In the genomic region with DNA sequence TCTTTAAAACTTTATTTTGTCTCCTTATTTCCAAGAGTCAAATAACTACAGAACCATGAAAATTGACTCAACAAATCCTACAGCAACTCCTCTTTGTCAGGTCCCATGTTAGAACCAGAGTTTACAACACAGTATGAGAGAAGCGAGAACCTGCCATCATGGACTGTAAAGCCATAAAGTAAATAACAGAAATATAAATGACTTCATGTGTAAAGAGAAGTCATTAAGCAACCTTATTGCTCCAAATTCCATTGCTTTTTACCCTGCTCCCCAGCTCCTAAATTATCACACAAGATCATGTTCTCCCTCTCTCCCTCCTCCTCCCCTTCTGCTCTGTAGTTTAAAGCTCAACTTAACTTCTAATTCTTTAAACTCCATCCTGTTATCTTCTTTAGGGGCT, we compare ENCODE assay signal across 14 cellular contexts.
A peak's percentile ranks its signal among the peaks of the same experiment; 100 is the strongest.
DNase-seq lines count a peak whose midpoint lies in the region; ATAC-seq, FAIRE-seq and TF ChIP-seq lines count a peak whose summit lies in the region.
"Had no signal": no experiment of that assay in that cellular context is flagged by ENCODE, and none has a peak within 500 bp of the region (broad histone marks: within the 10 kb centered on the region; RNA-seq: fewer than 3 reads in every experiment).

No MANE protein-coding gene starts in this region.

- no peaks in the 10 kb centered on the region for H3K9me2 ChIP-seq in HCT116 (ENCODE audit: insufficient read depth)
- H3K9me2 ChIP-seq in MM.1S (replicated peaks; ENCODE audit: insufficient read depth, low read length): no peaks in the 10 kb centered on the region

- H3K4me2 ChIP-seq in HCT116 (ENCODE audit: low read length): no peak overlapping the region
- no peak overlapping the region for H3K4me2 ChIP-seq in K562 (ENCODE audit: insufficient read depth, low read length)
- H3K4me2 ChIP-seq in MM.1S (ENCODE audit: low read depth, low read length): no peak overlapping the region
- H3K4me2 ChIP-seq: BLaER1 had no signal

- intact Hi-C loops in HCT116 (cut with micrococcal nuclease) (loop anchor here (1.0 to 5.0 kb wide), 3 partner anchors 127 to 313 kb away; no protein-coding TSS in a partner anchor), K562 (cut with micrococcal nuclease) (loop anchor here (1.0 to 5.0 kb wide), 3 partner anchors 77 to 313 kb away; no protein-coding TSS in a partner anchor), left colon (cut with DNase I, micrococcal nuclease) (loop anchor here in 1 of 2 donors (5.0 kb wide), 1 partner anchor 128 kb away; no protein-coding TSS in a partner anchor), transverse colon (cut with DNase I; ENCODE audit: low total_unique reads) (loop anchor here (1.0 kb wide), 1 partner anchor 126 kb away; no protein-coding TSS in a partner anchor), body of pancreas (cut with DNase I) (no loop called here)

- H3K9ac ChIP-seq in HCT116 (ENCODE audit: low read length): no peak overlapping the region
- H3K9ac ChIP-seq in K562 (ENCODE audit: insufficient read depth in 1 of 2, low read depth in 2 of 2, low read length in 2 of 2): no peak overlapping the region
- H3K9ac ChIP-seq in MM.1S (ENCODE audit: low read length): no peak overlapping the region
- H3K9ac ChIP-seq: BLaER1 had no signal

- H4K20me1 ChIP-seq in HCT116 (ENCODE audit: insufficient read depth) (no peaks in the 10 kb centered on the region), K562 (replicated peaks; ENCODE audit: control insufficient read depth, insufficient read depth, low read length) (no peaks in the 10 kb centered on the region), MM.1S (ENCODE audit: insufficient read depth, low read length) (no peaks in the 10 kb centered on the region)
- H4K20me1 ChIP-seq: BLaER1 had no signal

- H3K27ac ChIP-seq in HCT116 (ENCODE audit: low read depth, low read length) (no peak overlapping the region), K562 (ENCODE audit: extremely low read depth, low read depth, low read length) (no peak overlapping the region), transverse colon (peak overlapping the region in 3 of 4 donors; percentile 30 to 61 (median 46)), MM.1S (ENCODE audit: low read length) (no peak overlapping the region), body of pancreas (no peak overlapping the region)
- H3K27ac ChIP-seq: BLaER1, gastrocnemius medialis had no signal

- no peak for TF ChIP-seq RAD21 in HCT116 (IDR thresholded peaks at IDR 0.05; ENCODE audit: low read depth)
- TF ChIP-seq RAD21 in K562 (CRISPR knock-in tag; conservative IDR thresholded peaks at IDR 0.05 in 1 of 2, IDR thresholded peaks at IDR 0.05 in 1 of 2): no peak

- DNase-seq in HCT116 (ENCODE audit: low read depth, low spot score) (no peak), K562 (ENCODE audit: extremely low read depth in 1 of 4, low spot score in 3 of 4) (no peak), left colon (no peak), transverse colon (no peak), MM.1S (no peak), COR-L47 (lab: John Stamatoyannopoulos, UW) (no peak), body of pancreas (no peak)
- DNase-seq: cortex of kidney, NCI-H187 treated with DMSO at 0.1 percent for 48 hours, NCI-H510A treated with DMSO at 0.1 percent for 48 hours had no signal

- no TSS peak for BruUV-seq in HCT116 (replicated peaks; lab: Mats Ljungman, UMichigan)
- BruUV-seq in K562 (replicated peaks; lab: Mats Ljungman, UMichigan): no TSS peak

- TF ChIP-seq EP300 in K562 (IDR thresholded peaks at IDR 0.05; ENCODE audit: low read length) (no peak), transverse colon (IDR thresholded peaks at IDR 0.05; ENCODE audit: low read depth) (no peak)

- no peaks in the 10 kb centered on the region for H3K9me1 ChIP-seq in K562 (ENCODE audit: control insufficient read depth, insufficient read depth, low read length)

- RAD21 ChIA-PET in HCT116 (lab: Charles Lee; ENCODE audit: low non-redundant PET in 1 of 2, low total read pairs in 2 of 2, uncharacterized antibody in 2 of 2, unreplicated experiment in 2 of 2): interaction anchor here (0.5 to 1.9 kb wide), 3 partner anchors 126 to 230 kb away, joined by 3 to 8 read pairs (median 5); no protein-coding TSS in a partner anchor

- in situ Hi-C loops in K562 (cut with MboI) (loop anchor here (10.0 kb wide), 1 partner anchor 115 kb away; no protein-coding TSS in a partner anchor), transverse colon (cut with MboI; ENCODE audit: low pct_ligation_motif_present in 1 of 4, low pct_unique_long_range_greater_than_20kb in 1 of 4, low sequenced_read_pairs in 3 of 4) (no loop called here)

- TF ChIP-seq POLR2A in HCT116 (IDR thresholded peaks at IDR 0.05; ENCODE audit: borderline replicate concordance, extremely low read depth, insufficient read depth, insufficient read length) (no peak), K562 (conservative IDR thresholded peaks at IDR 0.05) (no peak), transverse colon (IDR thresholded peaks at IDR 0.05) (no peak), body of pancreas (IDR thresholded peaks at IDR 0.05) (no peak)

- TF ChIP-seq CTCF in HCT116 (IDR thresholded peaks at IDR 0.05 in 2 of 3, conservative IDR thresholded peaks at IDR 0.05 in 1 of 3; ENCODE audit: borderline replicate concordance in 1 of 3, insufficient read depth in 1 of 3, low read depth in 2 of 3, low read length in 2 of 3): no peak
- no peak for TF ChIP-seq CTCF in K562 (IDR thresholded peaks at IDR 0.05 in 2 of 3, conservative IDR thresholded peaks at IDR 0.05 in 1 of 3; ENCODE audit: insufficient read depth in 2 of 3, low read depth in 1 of 3, low read length in 3 of 3)
- TF ChIP-seq CTCF in transverse colon (IDR thresholded peaks at IDR 0.05): no peak
- no peak for TF ChIP-seq CTCF in MM.1S (IDR thresholded peaks at IDR 0.05; ENCODE audit: low read length)
- no peak for TF ChIP-seq CTCF in body of pancreas (IDR thresholded peaks at IDR 0.05)

- H3K36me3 ChIP-seq in HCT116 (ENCODE audit: control insufficient read depth in 1 of 2, insufficient read depth in 2 of 2, low read length in 2 of 2): no peaks in the 10 kb centered on the region
- no peaks in the 10 kb centered on the region for H3K36me3 ChIP-seq in K562 (ENCODE audit: control insufficient read depth, insufficient read depth, low read length)
- H3K36me3 ChIP-seq in transverse colon: no peaks in the 10 kb centered on the region
- H3K36me3 ChIP-seq in MM.1S (replicated peaks; ENCODE audit: insufficient read depth, low read length): no peaks in the 10 kb centered on the region
- no peaks in the 10 kb centered on the region for H3K36me3 ChIP-seq in body of pancreas (replicated peaks in 1 of 2; ENCODE audit: insufficient read depth in 1 of 2, low read depth in 2 of 2)
- H3K36me3 ChIP-seq: BLaER1, gastrocnemius medialis had no signal

- H3K4me3 ChIP-seq in HCT116 (replicated peaks in 1 of 2; ENCODE audit: low read depth in 1 of 2, low read length in 2 of 2): no peak overlapping the region
- H3K4me3 ChIP-seq in K562: no peak overlapping the region
- no peak overlapping the region for H3K4me3 ChIP-seq in transverse colon
- no peak overlapping the region for H3K4me3 ChIP-seq in MM.1S (ENCODE audit: low read length)
- no peak overlapping the region for H3K4me3 ChIP-seq in body of pancreas
- H3K4me3 ChIP-seq: BLaER1, gastrocnemius medialis, skin epidermis had no signal

- H3F3A ChIP-seq in MM.1S (ENCODE audit: insufficient read depth, low read length): no peaks in the 10 kb centered on the region

- 23% methylated on average over 1 of the region's 1 CpG for WGBS in K562 (ENCODE audit: insufficient coverage, low coverage, missing lambda C conversion rate)
- WGBS in transverse colon (ENCODE audit: low coverage in 1 of 2), 2 donors: 13 to 48% methylated on average over 1 of the region's 1 CpG
- WGBS in body of pancreas, 2 donors: 69 to 70% methylated on average over 1 of the region's 1 CpG

- H3K27me3 ChIP-seq in HCT116 (ENCODE audit: insufficient read depth, low read length): no peaks in the 10 kb centered on the region
- no peaks in the 10 kb centered on the region for H3K27me3 ChIP-seq in K562 (ENCODE audit: control insufficient read depth in 2 of 2, insufficient read depth in 2 of 2, low read length in 2 of 2)
- no peaks in the 10 kb centered on the region for H3K27me3 ChIP-seq in transverse colon
- H3K27me3 ChIP-seq in MM.1S (replicated peaks; ENCODE audit: insufficient read depth, low read length): no peaks in the 10 kb centered on the region
- no peaks in the 10 kb centered on the region for H3K27me3 ChIP-seq in body of pancreas
- H3K27me3 ChIP-seq: BLaER1, gastrocnemius medialis had no signal

- peak overlapping the region; percentile 97 for H2AFZ ChIP-seq in HCT116 (ENCODE audit: low read depth, low read length, poor library complexity, severe bottlenecking)
- peak overlapping the region; percentile 44; the same call in 1 of the 2 replicates for H2AFZ ChIP-seq in K562 (ENCODE audit: low read depth, low read length)
- H2AFZ ChIP-seq in MM.1S (ENCODE audit: low read length): no peak overlapping the region

- FAIRE-seq in K562 (lab: Jason Lieb, UNC): no peak
- FAIRE-seq: GM12892 had no signal

- H3K4me1 ChIP-seq in HCT116 (ENCODE audit: control insufficient read depth in 1 of 2, insufficient read depth in 2 of 2, low read length in 2 of 2) (peaks cover 0 to 16% of the 10 kb centered on the region in 2 experiments; a peak in 1 of 4 replicates), K562 (replicated peaks in 1 of 2; ENCODE audit: control insufficient read depth in 2 of 2, insufficient read depth in 2 of 2, low read length in 2 of 2) (no peaks in the 10 kb centered on the region), transverse colon (peaks cover 6 to 54% (median 12%) of the 10 kb centered on the region in 4 donors), MM.1S (ENCODE audit: low read length) (peaks cover 5% of the 10 kb centered on the region), body of pancreas (no peaks in the 10 kb centered on the region)
- H3K4me1 ChIP-seq: BLaER1 had no signal

- ATAC-seq in HCT116 (no peak), K562 (no peak; the same call in 2 of the 3 replicates), left colon (peak; percentile 43), body of pancreas (no peak)

- H3K79me2 ChIP-seq in HCT116 (ENCODE audit: insufficient read depth, low read length): no peaks in the 10 kb centered on the region
- no peaks in the 10 kb centered on the region for H3K79me2 ChIP-seq in K562 (ENCODE audit: control insufficient read depth, insufficient read depth, low read length)
- no peaks in the 10 kb centered on the region for H3K79me2 ChIP-seq in MM.1S (ENCODE audit: low read length)

- no peaks in the 10 kb centered on the region for H3K9me3 ChIP-seq in HCT116 (ENCODE audit: control insufficient read depth in 1 of 2, insufficient read depth in 1 of 2, low read depth in 1 of 2, low read length in 2 of 2)
- no peaks in the 10 kb centered on the region for H3K9me3 ChIP-seq in K562 (replicated peaks; ENCODE audit: control insufficient read depth, insufficient read depth, low read depth, low read length)
- H3K9me3 ChIP-seq in transverse colon: no peaks in the 10 kb centered on the region
- no peaks in the 10 kb centered on the region for H3K9me3 ChIP-seq in MM.1S (replicated peaks; ENCODE audit: insufficient read depth, low read length)
- no peaks in the 10 kb centered on the region for H3K9me3 ChIP-seq in body of pancreas
- H3K9me3 ChIP-seq: BLaER1, gastrocnemius medialis had no signal

- POLR2A ChIA-PET in HCT116 (lab: Charles Lee): no interaction called here
- POLR2A ChIA-PET in K562 (lab: Yijun Ruan, JAX): interaction anchor here (0.6 kb wide), 1 partner anchor 221 kb away, joined by 3 read pairs; no protein-coding TSS in a partner anchor

- CTCF ChIA-PET in HCT116 (lab: Charles Lee) (interaction anchor here (1.0 to 1.9 kb wide), 10 partner anchors 9 to 312 kb away, joined by 3 to 24 read pairs (median 3); a partner anchor contains a TSS), K562 (lab: Yijun Ruan, JAX; ENCODE audit: low intra/inter-chr PET ratio) (interaction anchor here (1.2 to 1.5 kb wide), 2 partner anchors 312 to 566 kb away, joined by 3 to 6 read pairs; no protein-coding TSS in a partner anchor)

Comparison
In these comparisons a context has a peak if more than half of its experiments do, and no peak if none do; other contexts are left out.
1. H3K27ac ChIP-seq: peak in transverse colon (3 of 4); none in HCT116 (single experiment), K562 (single experiment), MM.1S (single experiment) and body of pancreas (0 of 4).